2 cellular contexts compared by ENCODE assay signal in genomic region chr1:89029051-89029450, GRCh38. TPM values are rescaled to one million over a fixed set of nuclear protein-coding genes. Genes with fewer than 3 reads are reported as not detected.
"Had no signal": no experiment of that assay in that cellular context is flagged by ENCODE, and none has a peak within 500 bp of the region (broad histone marks: within the 10 kb centered on the region; RNA-seq: fewer than 3 reads in every experiment).

No MANE protein-coding gene starts in this region.

RNA-seq across cellular contexts. Expression of gene GBP3, which starts 6.4 kb away (rescaled TPM):
- total RNA-seq: progenitor cell of endocrine pancreas had no signal
- polyA plus RNA-seq: neural cell had no signal

RNA-seq across cellular contexts. Expression of gene GBP1, which starts 36.0 kb away (rescaled TPM):
- total RNA-seq: progenitor cell of endocrine pancreas had no signal
- polyA plus RNA-seq: neural cell had no signal
